1 cellular context compared by ENCODE assay signal in genomic region chr10:17693009-17693408, GRCh38.
TF ChIP-seq lines count a peak whose summit lies in the region.

No MANE protein-coding gene starts in this region.

TF ChIP-seq in GM12878, 131 proteins besides CTCF, POLR2A, EP300 and RAD21:
- TF ChIP-seq ZNF592 (IDR thresholded peaks at IDR 0.05) (no peak), SPI1 (IDR thresholded peaks at IDR 0.05; ENCODE audit: borderline replicate concordance, insufficient read depth, low read depth, low read length) (peak; percentile 22; the same call in 1 of the 2 replicates)
